Comparison of ENCODE assay signal across 1 cellular context in genomic region chr10:124942317-124943169, GRCh38.
TF ChIP-seq lines count a peak whose summit lies in the region.

No MANE protein-coding gene starts in this region.

TF ChIP-seq in H1, 55 proteins besides CTCF, POLR2A, EP300 and RAD21 (continued from another document):
- TF ChIP-seq USF2 (IDR thresholded peaks at IDR 0.05; ENCODE audit: low read length) = no peak
- no peak for TF ChIP-seq KDM1A (IDR thresholded peaks at IDR 0.05; ENCODE audit: borderline replicate concordance, low read length)
- TF ChIP-seq CHD1 (IDR thresholded peaks at IDR 0.05; ENCODE audit: low read depth, low read length) = no peak
- no peak for TF ChIP-seq MAX (IDR thresholded peaks at IDR 0.05)
- TF ChIP-seq FOSL1 (IDR thresholded peaks at IDR 0.05; ENCODE audit: insufficient read depth, low read depth, low read length) = no peak
- TF ChIP-seq BCL11A (IDR thresholded peaks at IDR 0.05; ENCODE audit: low read depth in 2 of 2, low read length in 2 of 2) = no peak
- TF ChIP-seq TAF7 (optimal IDR thresholded peaks at IDR 0.05; ENCODE audit: borderline replicate concordance, low read depth, low read length) = no peak
- TF ChIP-seq POU5F1 (IDR thresholded peaks at IDR 0.05; ENCODE audit: low read depth, low read length) = no peak
